11 cellular contexts compared by ENCODE assay signal in genomic region chr1:155016231-155016831, GRCh38. TPM values are rescaled to one million over a fixed set of nuclear protein-coding genes. Genes with fewer than 3 reads are reported as not detected.
DNase-seq lines count a peak whose midpoint lies in the region; ATAC-seq and TF ChIP-seq lines count a peak whose summit lies in the region.
"Had no signal": no experiment of that assay in that cellular context is flagged by ENCODE, and none has a peak within 500 bp of the region (broad histone marks: within the 10 kb centered on the region; RNA-seq: fewer than 3 reads in every experiment).

No MANE protein-coding gene starts in this region.

- H3K4me1 Mint-ChIP-seq in activated naive CD8-positive, alpha-beta T cell (ENCODE audit: low read depth): peaks cover 49% of the 10 kb centered on the region
- peaks cover 60% of the 10 kb centered on the region for H3K4me1 Mint-ChIP-seq in activated naive CD8-positive, alpha-beta T cell treated with anti-CD3 and anti-CD28 coated beads, Interleukin-2, amount 50 U/mL, for 24 hours
- peaks cover 77% of the 10 kb centered on the region for H3K4me1 Mint-ChIP-seq in MCF 10A (ENCODE audit: insufficient read depth, unreplicated experiment)

- no peak overlapping the region for H3K23ac ChIP-seq in mesendoderm (ENCODE audit: low read length)

- peaks cover 15% of the 10 kb centered on the region for H3K4me1 ChIP-seq in mesendoderm (ENCODE audit: control insufficient read depth, low read depth, low read length)
- H3K4me1 ChIP-seq in urinary bladder (ENCODE audit: insufficient read depth): peaks cover 2% of the 10 kb centered on the region

- whole genome bisulfite sequencing in mesendoderm (ENCODE audit: extremely low coverage, insufficient coverage, low lambda C conversion rate): no CpG with 5 or more reads among the region's 26 CpGs
- 88% methylated on average over 26 of the region's 26 CpGs for WGBS in urinary bladder

- no peaks in the 10 kb centered on the region for H3K9me3 Mint-ChIP-seq in activated naive CD8-positive, alpha-beta T cell (ENCODE audit: low read depth)
- H3K9me3 Mint-ChIP-seq in activated naive CD8-positive, alpha-beta T cell treated with anti-CD3 and anti-CD28 coated beads, Interleukin-2, amount 50 U/mL, for 24 hours: no peaks in the 10 kb centered on the region
- no peaks in the 10 kb centered on the region for H3K9me3 Mint-ChIP-seq in MCF 10A (ENCODE audit: unreplicated experiment)

- intact Hi-C loops in MCF 10A (cut with micrococcal nuclease): loop anchor here (2.0 kb wide), 1 partner anchor 22 kb away; no protein-coding TSS in a partner anchor

- no peak overlapping the region for H4K5ac ChIP-seq in mesendoderm (ENCODE audit: low read length)

- H3K18ac ChIP-seq in mesendoderm (ENCODE audit: low read length): peak overlapping the region; percentile 19

- peak overlapping the region; percentile 76 for H3K27ac ChIP-seq in mesendoderm (ENCODE audit: low read depth, low read length)
- H3K27ac ChIP-seq in urinary bladder (ENCODE audit: low read depth): peak overlapping the region; percentile 80

- no TSS peak for BruUV-seq in MCF 10A (replicated peaks; lab: Mats Ljungman, UMichigan)

- no peak overlapping the region for H2BK15ac ChIP-seq in mesendoderm (replicated peaks; ENCODE audit: low read depth)

- no peak for DNase-seq in activated naive CD8-positive, alpha-beta T cell treated with anti-CD3 and anti-CD28 coated beads, Interleukin-2, amount 50 U/mL, for 24 hours
- DNase-seq in MCF 10A (ENCODE audit: unreplicated experiment) (no peak), mesendoderm (no peak), NCI-H524 (lab: John Stamatoyannopoulos, UW) (no peak), foreskin melanocyte (no peak), COLO829 (ENCODE audit: low spot score) (no peak)
- DNase-seq: activated gamma-delta T cell treated with Interleukin-2 at 50 U/mL for 16 hours had no signal

- no peak for TF ChIP-seq CTCF in MCF 10A (IDR thresholded peaks at IDR 0.05; ENCODE audit: unreplicated experiment)

- no peaks in the 10 kb centered on the region for H3K79me2 ChIP-seq in mesendoderm (ENCODE audit: control insufficient read depth, insufficient read depth, low read length)

- no peak overlapping the region for H3K27ac Mint-ChIP-seq in activated naive CD8-positive, alpha-beta T cell
- no peak overlapping the region for H3K27ac Mint-ChIP-seq in activated naive CD8-positive, alpha-beta T cell treated with anti-CD3 and anti-CD28 coated beads, Interleukin-2, amount 50 U/mL, for 24 hours
- H3K27ac Mint-ChIP-seq in MCF 10A (ENCODE audit: low read depth, unreplicated experiment): peak overlapping the region; percentile 80

- H3K56ac ChIP-seq in mesendoderm (ENCODE audit: low read length): peak overlapping the region; percentile 94

- H3K4ac ChIP-seq in mesendoderm (ENCODE audit: low read depth, low read length): peak overlapping the region; percentile 25

- H3K4me2 ChIP-seq in mesendoderm (ENCODE audit: low read length): no peak overlapping the region

- H3K36me3 Mint-ChIP-seq in activated naive CD8-positive, alpha-beta T cell: no peaks in the 10 kb centered on the region
- no peaks in the 10 kb centered on the region for H3K36me3 Mint-ChIP-seq in activated naive CD8-positive, alpha-beta T cell treated with anti-CD3 and anti-CD28 coated beads, Interleukin-2, amount 50 U/mL, for 24 hours (ENCODE audit: low read depth)
- peaks cover 88% of the 10 kb centered on the region for H3K36me3 Mint-ChIP-seq in MCF 10A (ENCODE audit: insufficient read depth, unreplicated experiment)

- peak overlapping the region; percentile 40 for H3K4me3 Mint-ChIP-seq in activated naive CD8-positive, alpha-beta T cell
- no peak overlapping the region for H3K4me3 Mint-ChIP-seq in activated naive CD8-positive, alpha-beta T cell treated with anti-CD3 and anti-CD28 coated beads, Interleukin-2, amount 50 U/mL, for 24 hours
- peak overlapping the region; percentile 62 for H3K4me3 Mint-ChIP-seq in MCF 10A (ENCODE audit: unreplicated experiment)

- POLR2A ChIA-PET in MCF 10A (lab: Yijun Ruan, JAX): interaction anchor here (0.6 to 14.0 kb wide), 21 partner anchors 12 to 915 kb away, joined by 3 to 312 read pairs (median 11); partner anchors contain the start of genes ADAM15, CKS1B, DCST1 and DCST2

- H2BK5ac ChIP-seq in mesendoderm (ENCODE audit: low read length): no peak overlapping the region

- peaks cover 2% of the 10 kb centered on the region for H3K79me1 ChIP-seq in mesendoderm (ENCODE audit: low read length)

- H3K9ac ChIP-seq in mesendoderm (ENCODE audit: low read length): no peak overlapping the region

- no peak for ATAC-seq in activated naive CD8-positive, alpha-beta T cell treated with anti-CD3 and anti-CD28 coated beads, Interleukin-2, amount 50 U/mL, for 24 hours

- H2AK5ac ChIP-seq in mesendoderm (ENCODE audit: low read length): no peak overlapping the region

- H3K4me3 ChIP-seq in mesendoderm (ENCODE audit: low read length): no peak overlapping the region
- H3K4me3 ChIP-seq in urinary bladder (ENCODE audit: low read depth, low read length): no peak overlapping the region

- no peak overlapping the region for H2BK120ac ChIP-seq in mesendoderm (ENCODE audit: low read depth, low read length)

- no peaks in the 10 kb centered on the region for H3K27me3 Mint-ChIP-seq in activated naive CD8-positive, alpha-beta T cell
- H3K27me3 Mint-ChIP-seq in activated naive CD8-positive, alpha-beta T cell treated with anti-CD3 and anti-CD28 coated beads, Interleukin-2, amount 50 U/mL, for 24 hours: no peaks in the 10 kb centered on the region
- H3K27me3 Mint-ChIP-seq in MCF 10A (ENCODE audit: insufficient read depth, unreplicated experiment): no peaks in the 10 kb centered on the region

- no peak overlapping the region for H4K8ac ChIP-seq in mesendoderm (ENCODE audit: low read depth, low read length)

- CTCF ChIA-PET in MCF 10A (lab: Yijun Ruan, JAX): interaction anchor here (0.7 to 14.4 kb wide), 17 partner anchors 9 to 156 kb away, joined by 3 to 390 read pairs (median 7); partner anchors contain the start of genes ADAM15, KRTCAP2, PMVK and PYGO2

- H3K36me3 ChIP-seq in mesendoderm (ENCODE audit: control insufficient read depth, insufficient read depth, low read length): no peaks in the 10 kb centered on the region
- no peaks in the 10 kb centered on the region for H3K36me3 ChIP-seq in urinary bladder (ENCODE audit: insufficient read depth)

- no peaks in the 10 kb centered on the region for H3K27me3 ChIP-seq in mesendoderm (ENCODE audit: insufficient read depth, low read length, poor library complexity)

RNA-seq across cellular contexts. Expression of gene ZBTB7B, which starts 13.7 kb away (rescaled TPM):
- total RNA-seq in MCF 10A (2022): 169 and 175 TPM in 2 replicates
- polyA plus RNA-seq in mesendoderm (2013, experiment 1 of 2): 7.4 TPM
- polyA plus RNA-seq in mesendoderm (2013, experiment 2 of 2): 6.9 TPM
- total RNA-seq in urinary bladder: 14.7 TPM
- polyA plus RNA-seq in urinary bladder: 52.0 TPM

RNA-seq across cellular contexts. Expression of gene DCST2, which starts 17.2 kb away (rescaled TPM):
- 0.91 and 1.8 TPM in 2 replicates for total RNA-seq in MCF 10A (2022)
- 0.03 TPM for polyA plus RNA-seq in mesendoderm (2013, experiment 1 of 2)
- 0.03 TPM for polyA plus RNA-seq in mesendoderm (2013, experiment 2 of 2)
- total RNA-seq in urinary bladder: 0.53 TPM
- polyA plus RNA-seq in urinary bladder: 1.2 TPM
- total RNA-seq: RPMI7951 had no signal

RNA-seq across cellular contexts. Expression of gene DCST1, which starts 17.3 kb away (rescaled TPM):
- 0.21 and 0.42 TPM in 2 replicates for total RNA-seq in MCF 10A (2022)
- not detected for polyA plus RNA-seq in mesendoderm (2013, experiment 1 of 2)
- polyA plus RNA-seq in mesendoderm (2013, experiment 2 of 2): not detected
- total RNA-seq in urinary bladder: not detected
- polyA plus RNA-seq in urinary bladder: not detected
- total RNA-seq: RPMI7951 had no signal
- polyA plus RNA-seq: BJ had no signal

RNA-seq across cellular contexts. Expression of gene LENEP, which starts 22.9 kb away (rescaled TPM):
- total RNA-seq in MCF 10A (2022) (0.83 TPM in 1 of 2 replicates, not detected in the other), urinary bladder (not detected)
- polyA plus RNA-seq in mesendoderm (2013, experiment 1 of 2): 0.28 TPM
- 0.11 TPM for polyA plus RNA-seq in mesendoderm (2013, experiment 2 of 2)
- not detected for polyA plus RNA-seq in urinary bladder
- total RNA-seq: RPMI7951 had no signal
- polyA plus RNA-seq: BJ had no signal

RNA-seq across cellular contexts. Expression of gene FLAD1, which starts 33.2 kb away (rescaled TPM):
- total RNA-seq in MCF 10A (2022) (65.4 and 91.1 TPM in 2 replicates), urinary bladder (10.5 TPM)
- 74.3 TPM for polyA plus RNA-seq in mesendoderm (2013, experiment 1 of 2)
- 74.9 TPM for polyA plus RNA-seq in mesendoderm (2013, experiment 2 of 2)
- polyA plus RNA-seq in urinary bladder: 27.9 TPM

Comparison
In these comparisons a context has a peak if more than half of its experiments do, and no peak if none do; other contexts are left out.
1. RNA of gene ZBTB7B, which starts 13.7 kb away (total RNA-seq): 169 to 175 TPM in MCF 10A; 14.7 TPM in urinary bladder (single experiment); every median in the first group is over 10 times any median in the second.